Comparison of ENCODE assay signal across 8 cellular contexts in genomic region chr5:141849371-141850182, GRCh38. TPM values are rescaled to one million over a fixed set of nuclear protein-coding genes. Genes with fewer than 3 reads are reported as not detected.
DNase-seq lines count a peak whose midpoint lies in the region; ATAC-seq, FAIRE-seq and TF ChIP-seq lines count a peak whose summit lies in the region.

No MANE protein-coding gene starts in this region.

- peak; percentile 83 for DNase-seq in D721Med (ENCODE audit: insufficient read length, low spot score)
- peak; percentile 96 for DNase-seq in RWPE2 (ENCODE audit: low spot score)
- DNase-seq in activated gamma-delta T cell treated with Interleukin-2 at 50 U/mL for 16 hours, result peak; percentile 57
- peak; percentile 54 to 77 for DNase-seq in foreskin keratinocyte
- DNase-seq in stromal cell of bone marrow (ENCODE audit: low read depth), result peak; percentile 59

- peaks cover 10% of the 10 kb centered on the region for H3K4me1 ChIP-seq in RWPE2 (ENCODE audit: insufficient read depth, poor library complexity, severe bottlenecking)
- peaks cover 10% of the 10 kb centered on the region for H3K4me1 ChIP-seq in foreskin keratinocyte
- peaks cover 37% of the 10 kb centered on the region for H3K4me1 ChIP-seq in neuron (ENCODE audit: insufficient read depth, low read length)

- peaks cover 6% of the 10 kb centered on the region for H3K27me3 Mint-ChIP-seq in IgD-negative memory B cell

- H3K4me3 ChIP-seq in RWPE2 (ENCODE audit: severe bottlenecking) (peak overlapping the region; percentile 46), neuron (ENCODE audit: low read length) (peak overlapping the region; percentile 58)

- H3K9me3 ChIP-seq in RWPE2 (ENCODE audit: severe bottlenecking) (no peaks in the 10 kb centered on the region), neuron (ENCODE audit: low read length) (no peaks in the 10 kb centered on the region)

- H3K27ac ChIP-seq in RWPE2 (ENCODE audit: poor library complexity, severe bottlenecking) (peak overlapping the region; percentile 99), foreskin keratinocyte (peak overlapping the region; percentile 91)

- TF ChIP-seq CTCF in D721Med (IDR thresholded peaks at IDR 0.05; ENCODE audit: insufficient read depth, missing control alignments) (no peak), RWPE2 (IDR thresholded peaks at IDR 0.05; ENCODE audit: poor library complexity, severe bottlenecking) (no peak), foreskin keratinocyte (conservative IDR thresholded peaks at IDR 0.05) (no peak)

- FAIRE-seq in D721Med (lab: Jason Lieb, UNC), result no peak

- H3K27me3 ChIP-seq in RWPE2 (ENCODE audit: insufficient read depth, poor library complexity, severe bottlenecking) (no peaks in the 10 kb centered on the region), foreskin keratinocyte (no peaks in the 10 kb centered on the region), neuron (ENCODE audit: insufficient read depth, low read length) (no peaks in the 10 kb centered on the region)

- peak overlapping the region; percentile 58 for H2AFZ ChIP-seq in neuron (ENCODE audit: low read depth, low read length)

- H3K27ac Mint-ChIP-seq in IgD-negative memory B cell, result peak overlapping the region in 1 of 3 donors; percentile 87

- no peaks in the 10 kb centered on the region for H3K9me3 Mint-ChIP-seq in IgD-negative memory B cell

- H3K36me3 Mint-ChIP-seq in IgD-negative memory B cell, result no peaks in the 10 kb centered on the region

- peak overlapping the region; percentile 80 to 95 (median 89) for H3K4me3 Mint-ChIP-seq in IgD-negative memory B cell

- ATAC-seq in GM21447 (IDR thresholded peaks at IDR 0.05; ENCODE audit: unreplicated experiment) (peak; percentile 85), RWPE2 (ENCODE audit: low read depth) (peak; percentile 62), foreskin keratinocyte (peak; percentile 82)

- H3K36me3 ChIP-seq in RWPE2 (ENCODE audit: low read depth) (no peaks in the 10 kb centered on the region), neuron (ENCODE audit: insufficient read depth, low read length) (peaks cover 9% of the 10 kb centered on the region)

- peaks cover 4 to 6% (median 6%) of the 10 kb centered on the region in 3 donors for H3K4me1 Mint-ChIP-seq in IgD-negative memory B cell

RNA-seq across cellular contexts. Expression of gene PCDH1, which starts 28.6 kb away (rescaled TPM):
- 0.10 TPM for polyA plus RNA-seq in IgD-negative memory B cell
- 2.2 and 12.1 TPM in 2 replicates for total RNA-seq in foreskin keratinocyte
- 1.2 and 7.0 TPM in 2 replicates for polyA plus RNA-seq in foreskin keratinocyte

Comparison
In these comparisons a context has a peak if more than half of its experiments do, and no peak if none do; other contexts are left out.
1. Peak in every context shown above with its lines: DNase-seq, ATAC-seq, H3K4me3 ChIP-seq and H3K27ac ChIP-seq.